Comparison of ENCODE assay signal across 24 cellular contexts in the genomic region with DNA sequence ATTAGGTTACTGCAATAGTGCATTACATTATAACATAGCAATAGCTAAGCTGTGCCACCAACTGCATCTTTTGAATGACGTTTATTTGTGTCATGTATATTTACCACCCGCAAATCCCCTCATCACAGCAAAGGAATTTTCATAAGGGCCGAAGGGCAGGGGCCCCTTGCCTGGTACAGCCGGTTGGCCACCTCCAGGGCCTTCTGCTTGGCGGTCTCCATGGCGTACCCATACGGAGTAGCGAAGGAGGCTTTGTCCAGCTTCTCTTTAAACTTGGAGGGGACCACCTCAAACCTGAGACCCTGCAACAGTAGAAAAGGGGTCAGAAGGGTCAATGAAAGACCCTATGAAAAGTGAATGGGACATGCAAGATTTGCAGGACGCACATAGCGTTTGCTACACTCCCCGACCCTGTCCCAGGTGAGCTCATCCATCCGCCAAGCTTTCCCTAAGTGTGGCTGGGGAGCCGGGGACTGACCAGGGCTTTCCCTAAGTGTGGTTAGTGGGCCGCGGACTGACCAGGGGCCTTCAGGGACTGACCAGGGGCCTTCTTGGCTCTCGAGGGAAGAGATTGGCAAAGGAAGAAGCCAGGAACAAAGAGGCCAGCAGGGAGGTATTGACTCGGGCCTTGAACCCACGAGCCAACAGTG. TPM values are rescaled to one million over a fixed set of nuclear protein-coding genes. Genes with fewer than 3 reads are reported as not detected.
DNase-seq lines count a peak whose midpoint lies in the region; TF ChIP-seq lines count a peak whose summit lies in the region.
"Had no signal": no experiment of that assay in that cellular context is flagged by ENCODE, and none has a peak within 500 bp of the region (broad histone marks: within the 10 kb centered on the region; RNA-seq: fewer than 3 reads in every experiment).

No MANE protein-coding gene starts in this region.

- intact Hi-C loops in esophagus muscularis mucosa (cut with DNase I) (no loop called here), spleen (cut with DNase I; ENCODE audit: low total_unique reads) (no loop called here)

- 95% methylated on average over 18 of the region's 18 CpGs for WGBS in esophagus muscularis mucosa
- 96 to 99% (median 98%) methylated on average over 18 of the region's 18 CpGs for WGBS in spleen, 5 donors

- peaks cover 7% of the 10 kb centered on the region for H3K36me3 ChIP-seq in H7 (replicated peaks; ENCODE audit: control insufficient read depth, insufficient read depth, low read length)
- peaks cover 9 to 51% (median 33%) of the 10 kb centered on the region in 4 donors for H3K36me3 ChIP-seq in esophagus muscularis mucosa
- peaks cover 0 to 67% (median 34%) of the 10 kb centered on the region in 6 donors for H3K36me3 ChIP-seq in spleen
- H3K36me3 ChIP-seq: BE2C, cardiac muscle cell had no signal

- CTCF ChIA-PET in activated CD4-positive, alpha-beta T cell treated with anti-CD3 and anti-CD28 coated beads, Interleukin-2, amount 10 ng/mL, durations not matched to agents 7 days and 5 days (lab: Charles Lee) = no interaction called here

- H3K27me3 ChIP-seq in H7 (ENCODE audit: control insufficient read depth, insufficient read depth, low read length) (no peaks in the 10 kb centered on the region), esophagus muscularis mucosa (no peaks in the 10 kb centered on the region), spleen (replicated peaks in 1 of 7) (no peaks in the 10 kb centered on the region)
- H3K27me3 ChIP-seq: BE2C, cardiac muscle cell, left lung, neutrophil, tibial nerve had no signal

- H3K4me1 ChIP-seq in esophagus muscularis mucosa (no peaks in the 10 kb centered on the region), spleen (no peaks in the 10 kb centered on the region)
- H3K4me1 ChIP-seq: BE2C, left lung, tibial nerve had no signal

- H3K4me3 ChIP-seq in H7 (ENCODE audit: insufficient read depth, low read depth, low read length) = no peak overlapping the region
- no peak overlapping the region for H3K4me3 ChIP-seq in esophagus muscularis mucosa
- H3K4me3 ChIP-seq in spleen = no peak overlapping the region
- H3K4me3 ChIP-seq: cardiac muscle cell, left lung, tibial nerve had no signal

- peaks cover 31% of the 10 kb centered on the region for H3K9me3 Mint-ChIP-seq in activated CD4-positive, alpha-beta T cell treated with anti-CD3 and anti-CD28 coated beads, Interleukin-2, amount 10 ng/mL, durations not matched to agents 7 days and 5 days

- TF ChIP-seq CTCF in esophagus muscularis mucosa (IDR thresholded peaks at IDR 0.05) (no peak), spleen (IDR thresholded peaks at IDR 0.05 in 8 of 11, conservative IDR thresholded peaks at IDR 0.05 in 3 of 11) (no peak)

- H3K4me3 Mint-ChIP-seq in activated CD4-positive, alpha-beta T cell treated with anti-CD3 and anti-CD28 coated beads, Interleukin-2, amount 10 ng/mL, durations not matched to agents 7 days and 5 days = no peak overlapping the region
- H3K4me3 Mint-ChIP-seq: activated CD4-positive, alpha-beta T cell treated with anti-CD3 and anti-CD28 coated beads for 36 hours; activated T-helper 1 cell treated with anti-CD3 and anti-CD28 coated beads, Interleukin-12 subunit alpha, Interleukin-12 subunit beta, Interleukin-2, Interleukin-4 antibody, amounts not matched to agents 30 ng/mL and 10 ng/mL and 1 ng/mL, durations not matched to agents 14 hours and 24 hours and 36 hours; stimulated activated memory B cell treated with anti-CD40 and anti-IgM and Interleukin-4, amounts not matched to agents 10 μg/mL and 1 μg/mL and 100 μg/mL, for 72 hours had no signal

- peak; percentile 5 for DNase-seq in activated CD4-positive, alpha-beta T cell treated with anti-CD3 and anti-CD28 coated beads, Interleukin-2, amount 10 ng/mL, durations not matched to agents 7 days and 5 days
- no peak for DNase-seq in activated CD4-positive, alpha-beta T cell treated with anti-CD3 and anti-CD28 coated beads for 4 hours
- DNase-seq in H7 (peak; percentile 30), esophagus muscularis mucosa (ENCODE audit: extremely low spot score) (peak; percentile 72), spleen (peak; percentile 64), NCI-H146 (lab: John Stamatoyannopoulos, UW) (no peak), KG1 (lab: John Stamatoyannopoulos, UW) (no peak)
- no peak for DNase-seq in activated CD4-positive, CD25-positive, alpha-beta regulatory T cell (lab: John Stamatoyannopoulos, UW)
- DNase-seq: amniotic stem cell; BE2C; KBM-7; NCI-H2081; NCI-H446; NK-92 treated with Interleukin-12 subunit alpha and Interleukin-12 subunit beta, amount 100 ng/mL, for 24 hours; retina; stimulated activated CD4-positive, alpha-beta T cell treated with anti-CD3 and anti-CD28 coated beads, Interleukin-15, amount 100 ng/mL, for 24 hours; T1000 had no signal

- H3K27me3 Mint-ChIP-seq in activated CD4-positive, alpha-beta T cell treated with anti-CD3 and anti-CD28 coated beads, Interleukin-2, amount 10 ng/mL, durations not matched to agents 7 days and 5 days = no peaks in the 10 kb centered on the region
- H3K27me3 Mint-ChIP-seq: activated CD4-positive, alpha-beta T cell treated with anti-CD3 and anti-CD28 coated beads for 36 hours; stimulated activated memory B cell treated with anti-CD40 and anti-IgM and Interleukin-4, amounts not matched to agents 10 μg/mL and 1 μg/mL and 100 μg/mL, for 72 hours had no signal

- peaks cover 63% of the 10 kb centered on the region for H3K36me3 Mint-ChIP-seq in activated CD4-positive, alpha-beta T cell treated with anti-CD3 and anti-CD28 coated beads, Interleukin-2, amount 10 ng/mL, durations not matched to agents 7 days and 5 days (ENCODE audit: low read depth)

- no peak overlapping the region for H3K27ac ChIP-seq in esophagus muscularis mucosa (replicated peaks in 1 of 4)
- H3K27ac ChIP-seq in spleen = no peak overlapping the region
- H3K27ac ChIP-seq: cardiac muscle cell, left lung, neutrophil, tibial nerve had no signal

- TF ChIP-seq EP300 in esophagus muscularis mucosa (IDR thresholded peaks at IDR 0.05) = no peak

- no peak overlapping the region for H3K27ac Mint-ChIP-seq in activated CD4-positive, alpha-beta T cell treated with anti-CD3 and anti-CD28 coated beads, Interleukin-2, amount 10 ng/mL, durations not matched to agents 7 days and 5 days
- H3K27ac Mint-ChIP-seq: activated CD4-positive, alpha-beta T cell treated with anti-CD3 and anti-CD28 coated beads for 36 hours; activated T-helper 1 cell treated with anti-CD3 and anti-CD28 coated beads, Interleukin-12 subunit alpha, Interleukin-12 subunit beta, Interleukin-2, Interleukin-4 antibody, amounts not matched to agents 30 ng/mL and 10 ng/mL and 1 ng/mL, durations not matched to agents 14 hours and 24 hours and 36 hours; stimulated activated memory B cell treated with anti-CD40 and anti-IgM and Interleukin-4, amounts not matched to agents 10 μg/mL and 1 μg/mL and 100 μg/mL, for 72 hours had no signal

- TF ChIP-seq POLR2A in esophagus muscularis mucosa (IDR thresholded peaks at IDR 0.05; ENCODE audit: low read depth) (no peak), spleen (IDR thresholded peaks at IDR 0.05) (no peak)

- peaks cover 2% of the 10 kb centered on the region for H3K4me1 Mint-ChIP-seq in activated CD4-positive, alpha-beta T cell treated with anti-CD3 and anti-CD28 coated beads, Interleukin-2, amount 10 ng/mL, durations not matched to agents 7 days and 5 days
- H3K4me1 Mint-ChIP-seq: activated CD4-positive, alpha-beta T cell treated with anti-CD3 and anti-CD28 coated beads for 36 hours had no signal

- POLR2A ChIA-PET in activated CD4-positive, alpha-beta T cell treated with anti-CD3 and anti-CD28 coated beads, Interleukin-2, amount 10 ng/mL, durations not matched to agents 7 days and 5 days (lab: Charles Lee) = no interaction called here

- H3K9me3 ChIP-seq in esophagus muscularis mucosa = no peaks in the 10 kb centered on the region
- H3K9me3 ChIP-seq in spleen = peaks cover 0 to 15% (median 6%) of the 10 kb centered on the region in 8 donors
- H3K9me3 ChIP-seq: BE2C had no signal

RNA-seq across cellular contexts. Expression of a gene that starts 10.6 kb away (rescaled TPM):
- total RNA-seq in activated CD4-positive, alpha-beta T cell treated with anti-CD3 and anti-CD28 coated beads, Interleukin-2, amount 10 ng/mL, durations not matched to agents 7 days and 5 days = 10 to 100 TPM; 30.7 to 33.9 TPM
- 36.5 and 37.0 TPM in 2 replicates for total RNA-seq in H7 (2014; rRNA removed; shearing (Covaris generic))
- total RNA-seq in esophagus muscularis mucosa = 10 to 100 TPM; 28.7 to 52.2 (median 32.8) TPM
- 10 to 100 TPM; 21.3 to 35.5 (median 27.9) TPM for total RNA-seq in spleen
- polyA plus RNA-seq in spleen = 10 to 100 TPM; 25.0 to 28.8 (median 26.6) TPM

RNA-seq across cellular contexts. Expression of a gene that starts 50.2 kb away (rescaled TPM):
- total RNA-seq in activated CD4-positive, alpha-beta T cell treated with anti-CD3 and anti-CD28 coated beads, Interleukin-2, amount 10 ng/mL, durations not matched to agents 7 days and 5 days = 100 to 1,000 TPM; 259 to 261 TPM
- 496 and 508 TPM in 2 replicates for total RNA-seq in H7 (2014; rRNA removed; shearing (Covaris generic))
- total RNA-seq in esophagus muscularis mucosa = 100 to 1,000 TPM; 266 to 339 (median 313) TPM
- 100 to 1,000 TPM; 255 to 309 (median 297) TPM for total RNA-seq in spleen
- 100 to 1,000 TPM; 396 to 443 (median 425) TPM for polyA plus RNA-seq in spleen

Comparison
In these comparisons a context has a peak if more than half of its experiments do, and no peak if none do; other contexts are left out.
1. DNase-seq: peak in activated CD4-positive, alpha-beta T cell treated with anti-CD3 and anti-CD28 coated beads, Interleukin-2, amount 10 ng/mL, durations not matched to agents 7 days and 5 days (single experiment), H7 (single experiment), esophagus muscularis mucosa (single experiment) and spleen (single experiment); none in activated CD4-positive, alpha-beta T cell treated with anti-CD3 and anti-CD28 coated beads for 4 hours (0 of 2), NCI-H146 (single experiment), KG1 (single experiment) and activated CD4-positive, CD25-positive, alpha-beta regulatory T cell (0 of 4).